Comparison of ENCODE assay signal across 28 cellular contexts in genomic region chr2:211067029-211067428, GRCh38.
"Had no signal": no experiment of that assay in that cellular context is flagged by ENCODE, and none has a peak within 500 bp of the region (broad histone marks: within the 10 kb centered on the region; RNA-seq: fewer than 3 reads in every experiment).

No MANE protein-coding gene starts in this region.

- H3K4me3 ChIP-seq: ovary, psoas muscle, right lobe of liver, sigmoid colon, stomach, thoracic aorta, thyroid gland, tibial nerve, upper lobe of left lung, vagina had no signal

- H3K4me1 Mint-ChIP-seq: neural crest cell; stimulated activated effector memory CD8-positive, alpha-beta T cell treated with anti-CD3 and anti-CD28 coated beads, Interleukin-12 subunit alpha, Interleukin-12 subunit beta, amount 100 ng/mL, for 72 hours; stimulated activated naive B cell treated with anti-CD40 and anti-IgM and Interleukin-4, amounts not matched to agents 10 μg/mL and 1 μg/mL and 100 μg/mL, for 72 hours had no signal

- H3K4me3 Mint-ChIP-seq: natural killer cell treated with Interleukin-12 subunit alpha and Interleukin-12 subunit beta and Interleukin-15 and Interleukin-18, amount 100 ng/mL, for 72 hours; nephron progenitor cell; neural crest cell; stimulated activated effector memory CD8-positive, alpha-beta T cell treated with anti-CD3 and anti-CD28 coated beads, Interleukin-12 subunit alpha, Interleukin-12 subunit beta, amount 100 ng/mL, for 72 hours; stimulated activated naive B cell treated with anti-CD40 and anti-IgM and Interleukin-4, amounts not matched to agents 10 μg/mL and 1 μg/mL and 100 μg/mL, for 72 hours; stimulated activated naive CD8-positive, alpha-beta T cell treated with anti-CD3 and anti-CD28 coated beads, Interleukin-15, Interleukin-2, amounts not matched to agents 100 ng/mL and 50 ng/mL, for 24 hours had no signal

- H3K27ac Mint-ChIP-seq: natural killer cell treated with Interleukin-12 subunit alpha and Interleukin-12 subunit beta and Interleukin-15 and Interleukin-18, amount 100 ng/mL, for 72 hours; nephron progenitor cell; progenitor cell of endocrine pancreas; stimulated activated effector memory CD8-positive, alpha-beta T cell treated with anti-CD3 and anti-CD28 coated beads, Interleukin-12 subunit alpha, Interleukin-12 subunit beta, amount 100 ng/mL, for 72 hours; stimulated activated naive B cell treated with anti-CD40 and anti-IgM and Interleukin-4, amounts not matched to agents 10 μg/mL and 1 μg/mL and 100 μg/mL, for 72 hours; stimulated activated naive CD8-positive, alpha-beta T cell treated with anti-CD3 and anti-CD28 coated beads, Interleukin-15, Interleukin-2, amounts not matched to agents 100 ng/mL and 50 ng/mL, for 24 hours had no signal

- ATAC-seq: natural killer cell treated with Interleukin-12 subunit alpha and Interleukin-12 subunit beta and Interleukin-15 and Interleukin-18, amount 100 ng/mL, for 72 hours; psoas muscle; right cardiac atrium; right lobe of liver; stimulated activated effector memory CD8-positive, alpha-beta T cell treated with anti-CD3 and anti-CD28 coated beads, Interleukin-12 subunit alpha, Interleukin-12 subunit beta, amount 100 ng/mL, for 72 hours; stimulated activated naive B cell treated with anti-CD40 and anti-IgM and Interleukin-4, amounts not matched to agents 10 μg/mL and 1 μg/mL and 100 μg/mL, for 72 hours had no signal

- H3K9me3 Mint-ChIP-seq: nephron progenitor cell; neural crest cell; stimulated activated naive B cell treated with anti-CD40 and anti-IgM and Interleukin-4, amounts not matched to agents 10 μg/mL and 1 μg/mL and 100 μg/mL, for 72 hours; stimulated activated naive CD8-positive, alpha-beta T cell treated with anti-CD3 and anti-CD28 coated beads, Interleukin-15, Interleukin-2, amounts not matched to agents 100 ng/mL and 50 ng/mL, for 24 hours had no signal

- H3K9me3 ChIP-seq: neutrophil, ovary, psoas muscle, right lobe of liver, sigmoid colon, stomach, thoracic aorta, thyroid gland, tibial nerve, upper lobe of left lung, vagina had no signal

- H3K36me3 ChIP-seq: neutrophil, ovary, right lobe of liver, sigmoid colon, stomach, thoracic aorta, thyroid gland, tibial nerve, upper lobe of left lung, vagina had no signal

- DNase-seq: nephron progenitor cell; ovary; posterior cingulate gyrus; psoas muscle; right cardiac atrium; right lobe of liver; sigmoid colon; small intestine; stimulated activated CD4-positive, alpha-beta T cell treated with anti-CD3 and anti-CD28 coated beads, Interleukin-15, amount 100 ng/mL, for 24 hours; stimulated activated CD4-positive, alpha-beta T cell treated with anti-CD3 and anti-CD28 coated beads, Interleukin-2, amount 100 ng/mL, for 24 hours; stimulated activated CD4-positive, alpha-beta T cell treated with anti-CD3 and anti-CD28 coated beads, Interleukin-2, amount 100 ng/mL, for 48 hours; stimulated activated CD4-positive, alpha-beta T cell treated with anti-CD3 and anti-CD28 coated beads, Interleukin-4, amount 100 ng/mL, for 24 hours; stimulated activated naive B cell treated with anti-CD40 and anti-IgM and Interleukin-4, amounts not matched to agents 10 μg/mL and 1 μg/mL and 100 μg/mL, for 72 hours; stimulated activated naive CD4-positive, alpha-beta T cell treated with Interleukin-2 at 50 U/mL for 16 hours; stomach; thyroid gland; trophoblast cell had no signal

- H3K27ac ChIP-seq: neutrophil, ovary, parathyroid adenoma, psoas muscle, right lobe of liver, sigmoid colon, stomach, thoracic aorta, thyroid gland, tibial nerve, upper lobe of left lung, vagina had no signal

- H3K27me3 ChIP-seq: neutrophil, ovary, right lobe of liver, sigmoid colon, stomach, thyroid gland, tibial nerve, upper lobe of left lung, vagina had no signal

- H3K36me3 Mint-ChIP-seq: natural killer cell treated with Interleukin-12 subunit alpha and Interleukin-12 subunit beta and Interleukin-15 and Interleukin-18, amount 100 ng/mL, for 72 hours; stimulated activated effector memory CD8-positive, alpha-beta T cell treated with anti-CD3 and anti-CD28 coated beads, Interleukin-12 subunit alpha, Interleukin-12 subunit beta, amount 100 ng/mL, for 72 hours; stimulated activated naive B cell treated with anti-CD40 and anti-IgM and Interleukin-4, amounts not matched to agents 10 μg/mL and 1 μg/mL and 100 μg/mL, for 72 hours had no signal

- H3K27me3 Mint-ChIP-seq: natural killer cell treated with Interleukin-12 subunit alpha and Interleukin-12 subunit beta and Interleukin-15 and Interleukin-18, amount 100 ng/mL, for 72 hours; progenitor cell of endocrine pancreas; stimulated activated naive B cell treated with anti-CD40 and anti-IgM and Interleukin-4, amounts not matched to agents 10 μg/mL and 1 μg/mL and 100 μg/mL, for 72 hours; stimulated activated naive CD8-positive, alpha-beta T cell treated with anti-CD3 and anti-CD28 coated beads, Interleukin-15, Interleukin-2, amounts not matched to agents 100 ng/mL and 50 ng/mL, for 24 hours had no signal

- H3K4me1 ChIP-seq: parathyroid adenoma, psoas muscle, right lobe of liver, sigmoid colon, stomach, thyroid gland, tibial nerve, upper lobe of left lung, vagina had no signal
